18 cellular contexts compared by ENCODE assay signal in the genomic region with DNA sequence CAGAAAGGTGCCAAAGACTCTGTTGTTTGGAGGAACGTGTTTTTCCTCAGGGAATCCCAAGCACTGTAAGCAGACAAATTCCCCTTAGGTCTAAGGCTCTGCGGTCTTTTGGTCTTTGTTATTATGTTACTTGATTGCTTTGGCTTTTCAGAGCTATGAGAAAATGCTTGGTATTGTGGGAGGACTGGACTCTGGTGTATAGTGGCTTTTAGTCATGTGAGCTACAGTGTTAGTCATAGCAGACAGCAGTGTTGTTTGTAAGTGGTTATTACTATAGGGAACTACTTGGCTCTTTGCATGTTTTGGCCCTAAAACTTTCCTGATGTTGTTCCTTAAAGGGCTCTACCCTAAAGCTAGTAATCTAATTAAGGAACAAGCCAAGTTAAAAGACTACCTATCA.
DNase-seq lines count a peak whose midpoint lies in the region; ATAC-seq and TF ChIP-seq lines count a peak whose summit lies in the region.
"Had no signal": no experiment of that assay in that cellular context is flagged by ENCODE, and none has a peak within 500 bp of the region (broad histone marks: within the 10 kb centered on the region; RNA-seq: fewer than 3 reads in every experiment).

No MANE protein-coding gene starts in this region.

- H4K20me1 ChIP-seq in GM23338 (replicated peaks; ENCODE audit: insufficient read depth): peaks cover 5% of the 10 kb centered on the region; the same call in 1 of the 2 replicates
- H4K20me1 ChIP-seq in mammary epithelial cell (ENCODE audit: insufficient read depth, low read length): no peaks in the 10 kb centered on the region

- H3K9me2 ChIP-seq in GM23338 (ENCODE audit: insufficient read depth): 0 out of 2 replicates have a peak, but pooled peaks cover under 1% of the 10 kb centered on the region

- intact Hi-C loops in mammary epithelial cell (cut with micrococcal nuclease): no loop called here
- intact Hi-C loops in head of caudate nucleus (cut with DNase I): no loop called here

- H3K27me3 Mint-ChIP-seq in GM23338 (ENCODE audit: insufficient read depth, low read depth, poor library complexity) (peaks cover 66% of the 10 kb centered on the region), mesothelial cell of epicardium (ENCODE audit: low read depth) (no peaks in the 10 kb centered on the region)
- H3K27me3 Mint-ChIP-seq: activated naive CD8-positive, alpha-beta T cell had no signal

- H3K27ac ChIP-seq in GM23338 (ENCODE audit: low read depth) (no peak overlapping the region), mammary epithelial cell (ENCODE audit: insufficient read depth, low read depth, low read length) (no peak overlapping the region)
- H3K27ac ChIP-seq: colonic mucosa, gastrocnemius medialis, skin epidermis had no signal

- H3F3A ChIP-seq in GM23338 (replicated peaks; ENCODE audit: low read depth): no peaks in the 10 kb centered on the region

- H2AFZ ChIP-seq in GM23338: no peak overlapping the region
- peak overlapping the region; percentile 22 for H2AFZ ChIP-seq in mammary epithelial cell (ENCODE audit: low read depth, low read length)

- H3K27me3 ChIP-seq in GM23338 (ENCODE audit: insufficient read depth) (peaks cover 99% of the 10 kb centered on the region), mammary epithelial cell (ENCODE audit: insufficient read depth, low read length) (no peaks in the 10 kb centered on the region)
- H3K27me3 ChIP-seq: colonic mucosa, gastrocnemius medialis had no signal

- H3K36me3 Mint-ChIP-seq in GM23338 (ENCODE audit: low read depth) (no peaks in the 10 kb centered on the region), mesothelial cell of epicardium (no peaks in the 10 kb centered on the region)
- H3K36me3 Mint-ChIP-seq: activated naive CD8-positive, alpha-beta T cell; CD8-positive, alpha-beta T cell had no signal

- TF ChIP-seq CTCF in GM23338 (conservative IDR thresholded peaks at IDR 0.05; ENCODE audit: low read depth in 2 of 2): no peak
- TF ChIP-seq CTCF in mammary epithelial cell (conservative IDR thresholded peaks at IDR 0.05 in 1 of 2, IDR thresholded peaks at IDR 0.05 in 1 of 2; ENCODE audit: extremely low read depth in 1 of 2, insufficient read depth in 1 of 2, low read depth in 1 of 2, low read length in 2 of 2): no peak
- no peak for TF ChIP-seq CTCF in retinal pigment epithelial cell (conservative IDR thresholded peaks at IDR 0.05; ENCODE audit: low read depth, low read length)
- no peak for TF ChIP-seq CTCF in mesothelial cell of epicardium (IDR thresholded peaks at IDR 0.05; ENCODE audit: unreplicated experiment)

- dilution Hi-C loops in mammary epithelial cell (cut with HindIII; ENCODE audit: low sequenced_read_pairs): no loop called here

- H3K4me3 Mint-ChIP-seq in GM23338 (no peak overlapping the region), mesothelial cell of epicardium (no peak overlapping the region)
- H3K4me3 Mint-ChIP-seq: activated naive CD8-positive, alpha-beta T cell; CD8-positive, alpha-beta T cell; nephron progenitor cell had no signal

- no peaks in the 10 kb centered on the region for H3K36me3 ChIP-seq in GM23338 (ENCODE audit: insufficient read depth)
- H3K36me3 ChIP-seq in mammary epithelial cell (ENCODE audit: insufficient read depth, low read length): no peaks in the 10 kb centered on the region
- H3K36me3 ChIP-seq: colonic mucosa, gastrocnemius medialis had no signal

- H3K4me2 ChIP-seq in GM23338: no peak overlapping the region
- H3K4me2 ChIP-seq in mammary epithelial cell (ENCODE audit: insufficient read depth, low read depth, low read length): no peak overlapping the region

- no TSS peak for BruUV-seq in mammary epithelial cell (replicated peaks; lab: Mats Ljungman, UMichigan)

- H3K27ac Mint-ChIP-seq in GM23338 (no peak overlapping the region), mesothelial cell of epicardium (no peak overlapping the region)
- H3K27ac Mint-ChIP-seq: activated naive CD8-positive, alpha-beta T cell; CD8-positive, alpha-beta T cell; nephron progenitor cell had no signal

- H3K79me2 ChIP-seq in GM23338 (replicated peaks; ENCODE audit: insufficient read depth) (no peaks in the 10 kb centered on the region), mammary epithelial cell (ENCODE audit: insufficient read depth, low read length) (no peaks in the 10 kb centered on the region)

- no peaks in the 10 kb centered on the region for H3K4me1 ChIP-seq in GM23338 (ENCODE audit: insufficient read depth)
- H3K4me1 ChIP-seq in mammary epithelial cell (ENCODE audit: insufficient read depth, low read length): no peaks in the 10 kb centered on the region
- H3K4me1 ChIP-seq: colonic mucosa, gastrocnemius medialis had no signal

- in situ Hi-C loops in mammary epithelial cell (cut with MboI; ENCODE audit: low sequenced_read_pairs in 2 of 2): no loop called here

- no peak for DNase-seq in GM23338 (ENCODE audit: low spot score)
- DNase-seq in HS-5 (ENCODE audit: low read depth): peak; percentile 29
- peak; percentile 80 for DNase-seq in mammary epithelial cell
- peak; percentile 51 for DNase-seq in retinal pigment epithelial cell (ENCODE audit: low read depth)
- no peak for DNase-seq in head of caudate nucleus
- no peak for DNase-seq in NCI-H1930 (lab: John Stamatoyannopoulos, UW)
- no peak for DNase-seq in mesothelial cell of epicardium (ENCODE audit: low spot score in 2 of 2, unreplicated experiment in 2 of 2)
- DNase-seq: CD8-positive, alpha-beta T cell; colonic mucosa; gastrocnemius medialis; left cardiac atrium; NCI-H146; NCI-H69; nephron progenitor cell; substantia nigra had no signal

- H3K9me3 ChIP-seq in mammary epithelial cell (replicated peaks; ENCODE audit: insufficient read depth, low read length): peaks cover 2% of the 10 kb centered on the region
- H3K9me3 ChIP-seq: colonic mucosa, gastrocnemius medialis had no signal

- 58% methylated on average over 2 of the region's 2 CpGs for whole genome bisulfite sequencing in mammary epithelial cell (ENCODE audit: low coverage, missing lambda C conversion rate)

- peaks cover 9% of the 10 kb centered on the region; the same call in 1 of the 3 replicates for H3K9me3 Mint-ChIP-seq in GM23338
- H3K9me3 Mint-ChIP-seq in mesothelial cell of epicardium: peaks cover 14% of the 10 kb centered on the region
- H3K9me3 Mint-ChIP-seq: nephron progenitor cell had no signal

- CTCF ChIA-PET in mammary epithelial cell (lab: Charles Lee; ENCODE audit: low non-redundant PET): no interaction called here

- H3K9ac ChIP-seq in mammary epithelial cell (ENCODE audit: insufficient read depth, low read length): no peak overlapping the region

- ATAC-seq in GM23338: peak; percentile 53; the same call in 1 of the 3 replicates
- ATAC-seq: CD8-positive, alpha-beta T cell; gastrocnemius medialis; left cardiac atrium; Right ventricle myocardium inferior had no signal

- no peak overlapping the region for H3K4me3 ChIP-seq in GM23338
- H3K4me3 ChIP-seq in mammary epithelial cell (replicated peaks in 1 of 3; ENCODE audit: insufficient read depth in 1 of 3, low read depth in 2 of 3, low read length in 3 of 3): no peak overlapping the region
- no peak overlapping the region for H3K4me3 ChIP-seq in retinal pigment epithelial cell (ENCODE audit: low read length)
- H3K4me3 ChIP-seq: colonic mucosa, gastrocnemius medialis, skin epidermis had no signal

- H3K4me1 Mint-ChIP-seq in GM23338: no peaks in the 10 kb centered on the region
- H3K4me1 Mint-ChIP-seq in mesothelial cell of epicardium: no peaks in the 10 kb centered on the region

TF ChIP-seq in GM23338, 12 proteins besides CTCF, POLR2A, EP300 and RAD21 (continues in another document):
- TF ChIP-seq, protein P1, sequence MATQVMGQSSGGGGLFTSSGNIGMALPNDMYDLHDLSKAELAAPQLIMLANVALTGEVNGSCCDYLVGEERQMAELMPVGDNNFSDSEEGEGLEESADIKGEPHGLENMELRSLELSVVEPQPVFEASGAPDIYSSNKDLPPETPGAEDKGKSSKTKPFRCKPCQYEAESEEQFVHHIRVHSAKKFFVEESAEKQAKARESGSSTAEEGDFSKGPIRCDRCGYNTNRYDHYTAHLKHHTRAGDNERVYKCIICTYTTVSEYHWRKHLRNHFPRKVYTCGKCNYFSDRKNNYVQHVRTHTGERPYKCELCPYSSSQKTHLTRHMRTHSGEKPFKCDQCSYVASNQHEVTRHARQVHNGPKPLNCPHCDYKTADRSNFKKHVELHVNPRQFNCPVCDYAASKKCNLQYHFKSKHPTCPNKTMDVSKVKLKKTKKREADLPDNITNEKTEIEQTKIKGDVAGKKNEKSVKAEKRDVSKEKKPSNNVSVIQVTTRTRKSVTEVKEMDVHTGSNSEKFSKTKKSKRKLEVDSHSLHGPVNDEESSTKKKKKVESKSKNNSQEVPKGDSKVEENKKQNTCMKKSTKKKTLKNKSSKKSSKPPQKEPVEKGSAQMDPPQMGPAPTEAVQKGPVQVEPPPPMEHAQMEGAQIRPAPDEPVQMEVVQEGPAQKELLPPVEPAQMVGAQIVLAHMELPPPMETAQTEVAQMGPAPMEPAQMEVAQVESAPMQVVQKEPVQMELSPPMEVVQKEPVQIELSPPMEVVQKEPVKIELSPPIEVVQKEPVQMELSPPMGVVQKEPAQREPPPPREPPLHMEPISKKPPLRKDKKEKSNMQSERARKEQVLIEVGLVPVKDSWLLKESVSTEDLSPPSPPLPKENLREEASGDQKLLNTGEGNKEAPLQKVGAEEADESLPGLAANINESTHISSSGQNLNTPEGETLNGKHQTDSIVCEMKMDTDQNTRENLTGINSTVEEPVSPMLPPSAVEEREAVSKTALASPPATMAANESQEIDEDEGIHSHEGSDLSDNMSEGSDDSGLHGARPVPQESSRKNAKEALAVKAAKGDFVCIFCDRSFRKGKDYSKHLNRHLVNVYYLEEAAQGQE (IDR thresholded peaks at IDR 0.05; ENCODE audit: unreplicated experiment): no peak
- TF ChIP-seq ZNF331 (CRISPR knock-in tag; IDR thresholded peaks at IDR 0.05; ENCODE audit: low read depth): no peak
- no peak for TF ChIP-seq EZH2phosphoT487 (IDR thresholded peaks at IDR 0.05; ENCODE audit: unreplicated experiment)

Comparison
In these comparisons a context has a peak if more than half of its experiments do, and no peak if none do; other contexts are left out.
1. DNase-seq: peak in HS-5 (single experiment), mammary epithelial cell (single experiment) and retinal pigment epithelial cell (single experiment); none in GM23338 (single experiment), head of caudate nucleus (0 of 42), NCI-H1930 (0 of 2) and mesothelial cell of epicardium (0 of 2).